In genomic region chr20:45834797-45835161, GRCh38 we compare ENCODE assay signal across 9 cellular contexts. TPM values are rescaled to one million over a fixed set of nuclear protein-coding genes. Genes with fewer than 3 reads are reported as not detected.
DNase-seq lines count a peak whose midpoint lies in the region; ATAC-seq and TF ChIP-seq lines count a peak whose summit lies in the region.
"Had no signal": no experiment of that assay in that cellular context is flagged by ENCODE, and none has a peak within 500 bp of the region (broad histone marks: within the 10 kb centered on the region; RNA-seq: fewer than 3 reads in every experiment).

No MANE protein-coding gene starts in this region.

- peak overlapping the region; percentile 95 for H3K9ac ChIP-seq in mesenchymal stem cell (ENCODE audit: low read length)

- H3K9me3 ChIP-seq in mesenchymal stem cell (ENCODE audit: control insufficient read depth, low read length), result no peaks in the 10 kb centered on the region
- H3K9me3 ChIP-seq in tibial nerve, result no peaks in the 10 kb centered on the region

- H3K4ac ChIP-seq in mesenchymal stem cell (ENCODE audit: low read depth in 1 of 2, low read length in 2 of 2), result no peak overlapping the region

- peak overlapping the region in 1 of 2 experiments; percentile 6 for H2BK12ac ChIP-seq in mesenchymal stem cell (ENCODE audit: low read length in 2 of 2)

- no peaks in the 10 kb centered on the region for H3K9me3 Mint-ChIP-seq in activated naive CD4-positive, alpha-beta T cell treated with anti-CD3 and anti-CD28 coated beads for 36 hours
- H3K9me3 Mint-ChIP-seq in activated naive CD4-positive, alpha-beta T cell treated with anti-CD3 and anti-CD28 coated beads, Interleukin-2, amount 50 U/mL, for 72 hours, result no peaks in the 10 kb centered on the region

- CTCF ChIA-PET in activated naive CD4-positive, alpha-beta T cell treated with anti-CD3 and anti-CD28 coated beads for 36 hours (lab: Charles Lee), result no interaction called here

- TF ChIP-seq EP300 in tibial nerve (IDR thresholded peaks at IDR 0.05), result no peak

- no peaks in the 10 kb centered on the region for H3K36me3 Mint-ChIP-seq in activated naive CD4-positive, alpha-beta T cell treated with anti-CD3 and anti-CD28 coated beads for 36 hours (ENCODE audit: low read depth)
- H3K36me3 Mint-ChIP-seq in activated naive CD4-positive, alpha-beta T cell treated with anti-CD3 and anti-CD28 coated beads, Interleukin-2, amount 50 U/mL, for 72 hours, result no peaks in the 10 kb centered on the region

- H3K27me3 Mint-ChIP-seq in activated naive CD4-positive, alpha-beta T cell treated with anti-CD3 and anti-CD28 coated beads for 36 hours (ENCODE audit: low read depth), result no peaks in the 10 kb centered on the region

- H2AK5ac ChIP-seq in mesenchymal stem cell (ENCODE audit: low read length, severe bottlenecking), result no peak overlapping the region

- no peak overlapping the region for H3K27ac Mint-ChIP-seq in activated naive CD4-positive, alpha-beta T cell treated with anti-CD3 and anti-CD28 coated beads for 36 hours
- no peak overlapping the region for H3K27ac Mint-ChIP-seq in activated naive CD4-positive, alpha-beta T cell treated with anti-CD3 and anti-CD28 coated beads, Interleukin-2, amount 50 U/mL, for 72 hours

- no peak overlapping the region for H3K27ac ChIP-seq in mesenchymal stem cell (ENCODE audit: low read length, poor library complexity, severe bottlenecking)
- peak overlapping the region; percentile 87 to 97 (median 92) for H3K27ac ChIP-seq in tibial nerve
- H3K27ac ChIP-seq: foreskin keratinocyte had no signal

- H2AFZ ChIP-seq in mesenchymal stem cell (ENCODE audit: low read depth, low read length), result no peak overlapping the region

- H3K4me3 ChIP-seq in choroid plexus epithelial cell (ENCODE audit: low read depth, low read length) (peak overlapping the region; percentile 73), mesenchymal stem cell (ENCODE audit: insufficient read depth in 1 of 2, low read depth in 1 of 2, low read length in 2 of 2) (peak overlapping the region in 1 of 2 experiments; percentile 87), tibial nerve (peak overlapping the region; percentile 62 to 81 (median 71))

- DNase-seq in activated naive CD4-positive, alpha-beta T cell treated with anti-CD3 and anti-CD28 coated beads for 36 hours, result no peak
- DNase-seq in activated naive CD4-positive, alpha-beta T cell treated with anti-CD3 and anti-CD28 coated beads, Interleukin-2, amount 50 U/mL, for 72 hours (ENCODE audit: low spot score in 2 of 2), result no peak
- DNase-seq in choroid plexus epithelial cell (ENCODE audit: low read depth), result no peak
- DNase-seq in mesenchymal stem cell, result no peak
- DNase-seq in tibial nerve (ENCODE audit: low spot score in 2 of 2), result no peak

- peak overlapping the region in 1 of 2 experiments; percentile 40 for H3K23ac ChIP-seq in mesenchymal stem cell (ENCODE audit: low read length in 2 of 2)

- H2BK15ac ChIP-seq in mesenchymal stem cell (ENCODE audit: low read depth, poor library complexity, severe bottlenecking), result no peak overlapping the region

- no peak overlapping the region for H2BK5ac ChIP-seq in mesenchymal stem cell (ENCODE audit: low read depth, low read length, poor library complexity, severe bottlenecking)

- no peak overlapping the region for H3K18ac ChIP-seq in mesenchymal stem cell (ENCODE audit: low read depth in 1 of 2, low read length in 2 of 2)

- H3K4me1 Mint-ChIP-seq in activated naive CD4-positive, alpha-beta T cell treated with anti-CD3 and anti-CD28 coated beads for 36 hours (ENCODE audit: low read depth), result peaks cover 11% of the 10 kb centered on the region

- H3K4me1 ChIP-seq in mesenchymal stem cell (ENCODE audit: control insufficient read depth, insufficient read depth, low read depth, low read length) (peaks cover 14% of the 10 kb centered on the region), tibial nerve (peaks cover 0 to 48% (median 11%) of the 10 kb centered on the region in 4 donors)
- H3K4me1 ChIP-seq: foreskin keratinocyte had no signal

- H2BK120ac ChIP-seq in mesenchymal stem cell (ENCODE audit: low read depth, low read length), result no peak overlapping the region

- no peak overlapping the region for H3K14ac ChIP-seq in mesenchymal stem cell (ENCODE audit: low read length in 2 of 2)

- TF ChIP-seq CTCF in choroid plexus epithelial cell (conservative IDR thresholded peaks at IDR 0.05; ENCODE audit: low read depth, low read length) (no peak), tibial nerve (IDR thresholded peaks at IDR 0.05) (no peak)

- TF ChIP-seq POLR2A in tibial nerve (IDR thresholded peaks at IDR 0.05), result no peak

- peak overlapping the region; percentile 1 for H4K8ac ChIP-seq in mesenchymal stem cell (ENCODE audit: low read length)

- ATAC-seq in activated naive CD4-positive, alpha-beta T cell treated with anti-CD3 and anti-CD28 coated beads, Interleukin-2, amount 50 U/mL, for 72 hours, result no peak
- ATAC-seq in HG02973 (IDR thresholded peaks at IDR 0.05; ENCODE audit: unreplicated experiment), result no peak
- ATAC-seq in HG03432 (IDR thresholded peaks at IDR 0.05; ENCODE audit: unreplicated experiment), result no peak
- no peak for ATAC-seq in HG02610 (IDR thresholded peaks at IDR 0.05; ENCODE audit: unreplicated experiment)

- no peak overlapping the region for H4K91ac ChIP-seq in mesenchymal stem cell (ENCODE audit: low read length)

- H3K36me3 ChIP-seq in mesenchymal stem cell (ENCODE audit: control insufficient read depth in 1 of 2, insufficient read depth in 2 of 2, low read depth in 1 of 2, low read length in 2 of 2) (peaks cover 12 to 38% of the 10 kb centered on the region in 2 experiments), tibial nerve (peaks cover 0 to 21% (median 0%) of the 10 kb centered on the region in 3 donors)

- H3K27me3 ChIP-seq in mesenchymal stem cell (ENCODE audit: control insufficient read depth in 1 of 2, insufficient read depth in 1 of 2, low read length in 2 of 2), result no peaks in the 10 kb centered on the region
- no peaks in the 10 kb centered on the region for H3K27me3 ChIP-seq in tibial nerve
- H3K27me3 ChIP-seq: foreskin keratinocyte had no signal

- H3K79me1 ChIP-seq in mesenchymal stem cell (replicated peaks; ENCODE audit: low read length, poor library complexity, severe bottlenecking), result peaks cover 9% of the 10 kb centered on the region

- WGBS in mesenchymal stem cell, result 94% methylated on average over 14 of the region's 14 CpGs
- 57 to 69% methylated on average over 9 to 13 of the region's 14 CpGs for WGBS in tibial nerve, 2 donors

- H3K4me3 Mint-ChIP-seq in activated naive CD4-positive, alpha-beta T cell treated with anti-CD3 and anti-CD28 coated beads for 36 hours, result peak overlapping the region; percentile 62

- peak overlapping the region; percentile 92 for H3K4me2 ChIP-seq in mesenchymal stem cell (ENCODE audit: low read length, poor library complexity, severe bottlenecking)

- intact Hi-C loops in activated naive CD4-positive, alpha-beta T cell treated with anti-CD3 and anti-CD28 coated beads for 36 hours (cut with micrococcal nuclease), result loop anchor here (1.0 kb wide), 1 partner anchor 23 kb away; the partner anchor contains the start of genes ACOT8 and ZSWIM3

RNA-seq across cellular contexts. Expression of gene SNX21, which starts 1.2 kb away (rescaled TPM):
- 1 to 10 TPM in 1 of 2 experiments, under 1 TPM in 1; 0.72 to 1.2 TPM for total RNA-seq in activated naive CD4-positive, alpha-beta T cell treated with anti-CD3 and anti-CD28 coated beads for 36 hours
- 1 to 10 TPM; 2.1 to 2.5 TPM for total RNA-seq in activated naive CD4-positive, alpha-beta T cell treated with anti-CD3 and anti-CD28 coated beads, Interleukin-2, amount 50 U/mL, for 72 hours
- polyA plus RNA-seq in mesenchymal stem cell (2013, experiment 1 of 2), result 18.0 TPM
- 16.8 TPM for polyA plus RNA-seq in mesenchymal stem cell (2013, experiment 2 of 2)
- total RNA-seq in tibial nerve, result 100 to 1,000 TPM; 177 to 389 (median 240) TPM

RNA-seq across cellular contexts. Expression of gene TNNC2, which starts 7.7 kb away (rescaled TPM):
- not detected for total RNA-seq in activated naive CD4-positive, alpha-beta T cell treated with anti-CD3 and anti-CD28 coated beads for 36 hours
- not detected for total RNA-seq in activated naive CD4-positive, alpha-beta T cell treated with anti-CD3 and anti-CD28 coated beads, Interleukin-2, amount 50 U/mL, for 72 hours
- 0.19 TPM for polyA plus RNA-seq in mesenchymal stem cell (2013, experiment 1 of 2)
- polyA plus RNA-seq in mesenchymal stem cell (2013, experiment 2 of 2), result 0.21 TPM
- total RNA-seq in tibial nerve, result 10 to 100 TPM in 1 of 4 donors, 1 to 10 TPM in 2, not detected in 1; 2.3 to 12.0 (median 6.5) TPM
- total RNA-seq: foreskin keratinocyte had no signal

RNA-seq across cellular contexts. Expression of gene UBE2C, which starts 22.3 kb away (rescaled TPM):
- 100 to 1,000 TPM; 189 to 202 TPM for total RNA-seq in activated naive CD4-positive, alpha-beta T cell treated with anti-CD3 and anti-CD28 coated beads for 36 hours
- total RNA-seq in activated naive CD4-positive, alpha-beta T cell treated with anti-CD3 and anti-CD28 coated beads, Interleukin-2, amount 50 U/mL, for 72 hours, result 100 to 1,000 TPM; 200 to 371 TPM
- polyA plus RNA-seq in mesenchymal stem cell (2013, experiment 1 of 2), result 20.5 TPM
- polyA plus RNA-seq in mesenchymal stem cell (2013, experiment 2 of 2), result 21.3 TPM
- total RNA-seq in tibial nerve, result 1 to 10 TPM in 2 of 4 donors, under 1 TPM in 1, not detected in 1; 0.78 to 6.9 (median 1.5) TPM

RNA-seq across cellular contexts. Expression of gene ACOT8, which starts 22.4 kb away (rescaled TPM):
- total RNA-seq in activated naive CD4-positive, alpha-beta T cell treated with anti-CD3 and anti-CD28 coated beads for 36 hours, result 10 to 100 TPM; 21.4 to 23.3 TPM
- total RNA-seq in activated naive CD4-positive, alpha-beta T cell treated with anti-CD3 and anti-CD28 coated beads, Interleukin-2, amount 50 U/mL, for 72 hours, result 10 to 100 TPM; 29.1 to 31.3 TPM
- 16.3 TPM for polyA plus RNA-seq in mesenchymal stem cell (2013, experiment 1 of 2)
- polyA plus RNA-seq in mesenchymal stem cell (2013, experiment 2 of 2), result 16.8 TPM
- 10 to 100 TPM; 44.4 to 58.4 (median 52.5) TPM for total RNA-seq in tibial nerve

RNA-seq across cellular contexts. Expression of gene ZSWIM3, which starts 22.6 kb away (rescaled TPM):
- total RNA-seq in activated naive CD4-positive, alpha-beta T cell treated with anti-CD3 and anti-CD28 coated beads for 36 hours, result 1 to 10 TPM; 3.3 to 3.7 TPM
- 1 to 10 TPM; 5.7 to 8.4 TPM for total RNA-seq in activated naive CD4-positive, alpha-beta T cell treated with anti-CD3 and anti-CD28 coated beads, Interleukin-2, amount 50 U/mL, for 72 hours
- 1.5 TPM for polyA plus RNA-seq in mesenchymal stem cell (2013, experiment 1 of 2)
- 1.6 TPM for polyA plus RNA-seq in mesenchymal stem cell (2013, experiment 2 of 2)
- total RNA-seq in tibial nerve, result 1 to 10 TPM; 3.1 to 6.3 (median 4.8) TPM

Comparison
In these comparisons a context has a peak if more than half of its experiments do, and no peak if none do; other contexts are left out.
1. RNA of gene SNX21, which starts 1.2 kb away (total RNA-seq): 177 to 389 TPM in tibial nerve; 2.1 to 2.5 TPM in activated naive CD4-positive, alpha-beta T cell treated with anti-CD3 and anti-CD28 coated beads, Interleukin-2, amount 50 U/mL, for 72 hours and 0.72 to 1.2 TPM in activated naive CD4-positive, alpha-beta T cell treated with anti-CD3 and anti-CD28 coated beads for 36 hours; every median in the first group is over 10 times any median in the second.
2. RNA of gene UBE2C, which starts 22.3 kb away (total RNA-seq): 200 to 371 TPM in activated naive CD4-positive, alpha-beta T cell treated with anti-CD3 and anti-CD28 coated beads, Interleukin-2, amount 50 U/mL, for 72 hours and 189 to 202 TPM in activated naive CD4-positive, alpha-beta T cell treated with anti-CD3 and anti-CD28 coated beads for 36 hours; 0.78 to 6.9 TPM in tibial nerve; every median in the first group is over 10 times any median in the second.